ENCODE assay signal across 17 cellular contexts in genomic region chr2:205089958-205090357, GRCh38.
"Had no signal": no experiment of that assay in that cellular context is flagged by ENCODE, and none has a peak within 500 bp of the region (broad histone marks: within the 10 kb centered on the region; RNA-seq: fewer than 3 reads in every experiment).

No MANE protein-coding gene starts in this region.

- H3K9me3 Mint-ChIP-seq: nephron progenitor cell had no signal

- DNase-seq: effector memory CD8-positive, alpha-beta T cell; foreskin melanocyte; head of caudate nucleus; hippocampal formation; left colon; naive thymus-derived CD4-positive, alpha-beta T cell; nephron progenitor cell; posterior cingulate gyrus; stimulated activated CD4-positive, alpha-beta T cell treated with anti-CD3 and anti-CD28 coated beads, Interleukin-2, amount 100 ng/mL, for 24 hours; stimulated activated naive CD4-positive, alpha-beta T cell; stomach; substantia nigra; transverse colon had no signal

- H3K9me3 ChIP-seq: stomach, thoracic aorta, transverse colon had no signal

- H3K27me3 ChIP-seq: stomach, transverse colon had no signal

- H3K4me3 ChIP-seq: stomach, thoracic aorta, transverse colon had no signal

- H3K4me1 ChIP-seq: stomach, transverse colon had no signal

- H3K4me3 Mint-ChIP-seq: dendritic cell treated with granulocyte-macrophage colony-stimulating factor and Interleukin-4, amounts not matched to agents 40 ng/mL and 50 ng/mL, for 4 days; effector memory CD8-positive, alpha-beta T cell; nephron progenitor cell had no signal

- FAIRE-seq: colon had no signal

- ATAC-seq: effector memory CD8-positive, alpha-beta T cell; left colon; naive thymus-derived CD4-positive, alpha-beta T cell; sciatic nerve had no signal

- H3K36me3 ChIP-seq: stomach, thoracic aorta, transverse colon had no signal

- H3K27ac ChIP-seq: stomach, thoracic aorta, transverse colon had no signal

- H3K27ac Mint-ChIP-seq: dendritic cell treated with granulocyte-macrophage colony-stimulating factor and Interleukin-4, amounts not matched to agents 40 ng/mL and 50 ng/mL, for 4 days; effector memory CD8-positive, alpha-beta T cell; nephron progenitor cell had no signal

- H3K27me3 Mint-ChIP-seq: dendritic cell treated with granulocyte-macrophage colony-stimulating factor and Interleukin-4, amounts not matched to agents 40 ng/mL and 50 ng/mL, for 4 days; effector memory CD8-positive, alpha-beta T cell; naive thymus-derived CD4-positive, alpha-beta T cell had no signal
